In the genomic region with DNA sequence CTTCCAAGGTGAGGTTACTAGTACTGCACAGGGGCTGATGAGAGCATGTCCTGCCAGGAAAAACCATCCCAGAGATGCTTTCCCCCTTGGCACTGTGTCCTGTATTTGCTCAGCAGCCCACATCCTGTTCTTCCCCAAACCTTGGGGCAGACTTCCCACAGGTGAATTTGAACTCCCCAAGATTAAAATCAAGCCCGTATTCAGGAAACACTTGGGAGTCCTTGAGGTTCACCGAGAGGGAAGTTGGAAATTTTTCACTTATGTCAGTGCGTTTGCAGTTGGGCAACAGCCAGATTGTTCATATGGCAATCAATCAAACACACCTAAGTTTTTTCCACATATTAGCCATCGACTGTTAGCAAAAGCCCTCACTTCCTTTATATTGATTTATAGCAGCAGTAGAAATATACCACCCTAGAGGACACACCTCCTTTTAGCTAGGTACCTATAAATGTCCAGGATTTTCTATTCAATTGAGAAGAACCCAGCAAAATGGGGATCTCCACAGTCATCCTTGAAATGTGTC, we compare ENCODE assay signal across 1 cellular context.
TF ChIP-seq lines count a peak whose summit lies in the region.

DMBT1 (plus strand) TSS at position 476 of the 526 bp plus-strand sequence; CDS start at position 493, 17 bp downstream.

TF ChIP-seq in endothelial cell of umbilical vein, 7 proteins besides CTCF, POLR2A, EP300 and RAD21:
- no peak for TF ChIP-seq EZH2 (IDR thresholded peaks at IDR 0.05; ENCODE audit: borderline replicate concordance, low read depth, low read length, severe bottlenecking)
- TF ChIP-seq, protein P1, sequence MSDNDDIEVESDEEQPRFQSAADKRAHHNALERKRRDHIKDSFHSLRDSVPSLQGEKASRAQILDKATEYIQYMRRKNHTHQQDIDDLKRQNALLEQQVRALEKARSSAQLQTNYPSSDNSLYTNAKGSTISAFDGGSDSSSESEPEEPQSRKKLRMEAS (IDR thresholded peaks at IDR 0.05; ENCODE audit: insufficient read depth, insufficient read length): no peak
- TF ChIP-seq POLR2AphosphoS5 (IDR thresholded peaks at IDR 0.05; ENCODE audit: insufficient read depth, low read depth, low read length): no peak
- TF ChIP-seq GATA2 (IDR thresholded peaks at IDR 0.05; ENCODE audit: insufficient read depth, insufficient read length, low read depth, low read length): no peak
- no peak for TF ChIP-seq JUN (IDR thresholded peaks at IDR 0.05; ENCODE audit: borderline replicate concordance, insufficient read depth, insufficient read length, low read depth)
- TF ChIP-seq FOS (IDR thresholded peaks at IDR 0.05; ENCODE audit: borderline replicate concordance, insufficient read depth, low read length): no peak
- TF ChIP-seq MYC (IDR thresholded peaks at IDR 0.05; ENCODE audit: low read depth, low read length): no peak
TF ChIP-seq in endothelial cell of umbilical vein: peak in this region for 0.
